1 cellular context compared by ENCODE assay signal in genomic region chr20:31722388-31723281, GRCh38.
TF ChIP-seq lines count a peak whose summit lies in the region.

BCL2L1 (minus strand) TSS chr20:31722868; CDS start chr20:31722218, 650 bp downstream.

TF ChIP-seq in HepG2, 621 proteins besides CTCF, POLR2A, EP300 and RAD21 (continued from another document and continues in another):
- no peak for TF ChIP-seq HNF1A (IDR thresholded peaks at IDR 0.05; ENCODE audit: low read depth)
- TF ChIP-seq HNF1A (CRISPR knock-in tag; IDR thresholded peaks at IDR 0.05; ENCODE audit: borderline replicate concordance): peak; percentile 54; the same call in 1 of the 2 replicates
- peak; percentile 53; the same call in 1 of the 2 replicates for TF ChIP-seq ZNF564 (CRISPR knock-in tag; IDR thresholded peaks at IDR 0.05)
- no peak for TF ChIP-seq ZKSCAN5 (CRISPR knock-in tag; IDR thresholded peaks at IDR 0.05)
- no peak for TF ChIP-seq SKIL (CRISPR knock-in tag; IDR thresholded peaks at IDR 0.05; ENCODE audit: borderline replicate concordance)
- peak; percentile 79; the same call in 1 of the 2 replicates for TF ChIP-seq KMT2A (CRISPR knock-in tag; IDR thresholded peaks at IDR 0.05)
- TF ChIP-seq ZNF605 (CRISPR knock-in tag; IDR thresholded peaks at IDR 0.05): peak; percentile 98
- no peak for TF ChIP-seq ZNF121 (CRISPR knock-in tag; IDR thresholded peaks at IDR 0.05)
- TF ChIP-seq MTERF4 (CRISPR knock-in tag; IDR thresholded peaks at IDR 0.05): peak; percentile 26
- TF ChIP-seq ZNF563 (CRISPR knock-in tag; IDR thresholded peaks at IDR 0.05): peak; percentile 21
- no peak for TF ChIP-seq CCAR2 (optimal IDR thresholded peaks at IDR 0.05; ENCODE audit: low read depth, low read length)
- 0 out of 2 replicates have a peak, but pooled peaks have one; percentile 16 for TF ChIP-seq HDAC1 (CRISPR knock-in tag; IDR thresholded peaks at IDR 0.05)
- TF ChIP-seq RCOR2 (CRISPR knock-in tag; IDR thresholded peaks at IDR 0.05): no peak; the same call in 1 of the 2 replicates
- TF ChIP-seq IRF1 (CRISPR knock-in tag; IDR thresholded peaks at IDR 0.05; ENCODE audit: low read depth): no peak
- TF ChIP-seq KIAA2018 (CRISPR knock-in tag; IDR thresholded peaks at IDR 0.05; ENCODE audit: borderline replicate concordance): no peak
- no peak for TF ChIP-seq ZNF639 (CRISPR knock-in tag; conservative IDR thresholded peaks at IDR 0.05)
- peak; percentile 79; the same call in 1 of the 2 replicates for TF ChIP-seq PAWR (CRISPR knock-in tag; IDR thresholded peaks at IDR 0.05; ENCODE audit: borderline replicate concordance)
- TF ChIP-seq MTF2 (CRISPR knock-in tag; IDR thresholded peaks at IDR 0.05; ENCODE audit: borderline replicate concordance): no peak
- TF ChIP-seq ARNT2 (CRISPR knock-in tag; IDR thresholded peaks at IDR 0.05; ENCODE audit: low read depth): 0 out of 2 replicates have a peak, but pooled peaks have one; percentile 2
- peak; percentile 51; the same call in 1 of the 2 replicates for TF ChIP-seq ZNF326 (CRISPR knock-in tag; IDR thresholded peaks at IDR 0.05; ENCODE audit: borderline replicate concordance)
- no peak for TF ChIP-seq ZFP62 (CRISPR knock-in tag; IDR thresholded peaks at IDR 0.05)
- peak; percentile 82 for TF ChIP-seq UBTF (CRISPR knock-in tag; IDR thresholded peaks at IDR 0.05)
- no peak for TF ChIP-seq NR3C1 (CRISPR knock-in tag; IDR thresholded peaks at IDR 0.05)
- no peak for TF ChIP-seq ZNF569 (CRISPR knock-in tag; IDR thresholded peaks at IDR 0.05; ENCODE audit: borderline replicate concordance)
- TF ChIP-seq ATF5 (CRISPR knock-in tag; IDR thresholded peaks at IDR 0.05; ENCODE audit: low read depth): peak; percentile 38; the same call in 1 of the 2 replicates
- TF ChIP-seq HMGXB4 (CRISPR knock-in tag; IDR thresholded peaks at IDR 0.05; ENCODE audit: borderline replicate concordance in 1 of 2, low read depth in 1 of 2): peak; percentile 52 to 89; a peak in 2 of 4 replicates
- 0 out of 2 replicates have a peak, but pooled peaks have one; percentile 12 for TF ChIP-seq SMAD3 (CRISPR knock-in tag; IDR thresholded peaks at IDR 0.05)
- peak; percentile 71 for TF ChIP-seq FOXO1 (CRISPR knock-in tag; IDR thresholded peaks at IDR 0.05)
